ENCODE assay signal across 19 cellular contexts in genomic region chr2:48175254-48175653, GRCh38.
A peak's percentile ranks its signal among the peaks of the same experiment; 100 is the strongest.
DNase-seq lines count a peak whose midpoint lies in the region; ATAC-seq, FAIRE-seq and TF ChIP-seq lines count a peak whose summit lies in the region.
"Had no signal": no experiment of that assay in that cellular context is flagged by ENCODE, and none has a peak within 500 bp of the region (broad histone marks: within the 10 kb centered on the region; RNA-seq: fewer than 3 reads in every experiment).

No MANE protein-coding gene starts in this region.

- peak overlapping the region; percentile 53 for H3K27ac Mint-ChIP-seq in dendritic cell treated with granulocyte-macrophage colony-stimulating factor and Interleukin-4, amounts not matched to agents 40 ng/mL and 50 ng/mL, for 4 days
- no peak overlapping the region for H3K27ac Mint-ChIP-seq in endodermal cell
- H3K27ac Mint-ChIP-seq: activated naive CD4-positive, alpha-beta T cell treated with anti-CD3 and anti-CD28 coated beads, Interleukin-2, amount 50 U/mL, for 72 hours; CD4-positive, CD25-positive, alpha-beta regulatory T cell had no signal

- intact Hi-C loops in dendritic cell treated with granulocyte-macrophage colony-stimulating factor and Interleukin-4, amounts not matched to agents 40 ng/mL and 50 ng/mL, for 4 days (cut with micrococcal nuclease): no loop called here

- no peaks in the 10 kb centered on the region for H3K4me1 ChIP-seq in endodermal cell (ENCODE audit: control insufficient read depth, insufficient read depth, low read length)
- H3K4me1 ChIP-seq: pancreas, upper lobe of left lung had no signal

- no peak overlapping the region for H3K4me3 ChIP-seq in endodermal cell (ENCODE audit: low read length)
- H3K4me3 ChIP-seq: hepatocyte, pancreas, upper lobe of left lung had no signal

- peaks cover 24% of the 10 kb centered on the region for H3K9me3 Mint-ChIP-seq in dendritic cell treated with granulocyte-macrophage colony-stimulating factor and Interleukin-4, amounts not matched to agents 40 ng/mL and 50 ng/mL, for 4 days
- H3K9me3 Mint-ChIP-seq in endodermal cell: no peaks in the 10 kb centered on the region

- no peaks in the 10 kb centered on the region for H3K36me3 Mint-ChIP-seq in dendritic cell treated with granulocyte-macrophage colony-stimulating factor and Interleukin-4, amounts not matched to agents 40 ng/mL and 50 ng/mL, for 4 days (ENCODE audit: low read depth)
- H3K36me3 Mint-ChIP-seq in endodermal cell (ENCODE audit: low read depth): no peaks in the 10 kb centered on the region
- H3K36me3 Mint-ChIP-seq: activated naive CD4-positive, alpha-beta T cell treated with anti-CD3 and anti-CD28 coated beads, Interleukin-2, amount 50 U/mL, for 72 hours; CD4-positive, CD25-positive, alpha-beta regulatory T cell had no signal

- H3K9ac ChIP-seq in endodermal cell (ENCODE audit: extremely low read depth, low read length, poor library complexity, severe bottlenecking): no peak overlapping the region

- H3K4me1 Mint-ChIP-seq in dendritic cell treated with granulocyte-macrophage colony-stimulating factor and Interleukin-4, amounts not matched to agents 40 ng/mL and 50 ng/mL, for 4 days (ENCODE audit: low read depth): peaks cover 40% of the 10 kb centered on the region
- no peaks in the 10 kb centered on the region for H3K4me1 Mint-ChIP-seq in endodermal cell

- ATAC-seq in GM18858 (IDR thresholded peaks at IDR 0.05; ENCODE audit: unreplicated experiment): no peak
- ATAC-seq: activated naive CD4-positive, alpha-beta T cell treated with anti-CD3 and anti-CD28 coated beads, Interleukin-2, amount 50 U/mL, for 72 hours had no signal

- TF ChIP-seq CTCF in endodermal cell (conservative IDR thresholded peaks at IDR 0.05): no peak

- H3K36me3 ChIP-seq in endodermal cell (ENCODE audit: control insufficient read depth, insufficient read depth, low read length): no peaks in the 10 kb centered on the region
- H3K36me3 ChIP-seq: pancreas, upper lobe of left lung had no signal

- 67 to 74% methylated on average over 4 of the region's 4 CpGs for whole genome bisulfite sequencing in endodermal cell (ENCODE audit: insufficient coverage in 1 of 2, insufficient read length in 1 of 2), 2 experiments

- no peaks in the 10 kb centered on the region for H3K27me3 Mint-ChIP-seq in dendritic cell treated with granulocyte-macrophage colony-stimulating factor and Interleukin-4, amounts not matched to agents 40 ng/mL and 50 ng/mL, for 4 days
- no peaks in the 10 kb centered on the region for H3K27me3 Mint-ChIP-seq in endodermal cell (ENCODE audit: insufficient read depth)

- H3K4me3 Mint-ChIP-seq in dendritic cell treated with granulocyte-macrophage colony-stimulating factor and Interleukin-4, amounts not matched to agents 40 ng/mL and 50 ng/mL, for 4 days: no peak overlapping the region
- H3K4me3 Mint-ChIP-seq in endodermal cell: no peak overlapping the region
- H3K4me3 Mint-ChIP-seq: CD4-positive, CD25-positive, alpha-beta regulatory T cell had no signal

- no peaks in the 10 kb centered on the region for H3K9me3 ChIP-seq in endodermal cell (ENCODE audit: control insufficient read depth, low read length)
- H3K9me3 ChIP-seq: pancreas, upper lobe of left lung had no signal

- DNase-seq in AG20443 (ENCODE audit: low spot score): peak; percentile 76
- DNase-seq in HTR-8/SVneo (ENCODE audit: insufficient read length, low spot score): peak; percentile 62
- peak; percentile 38 for DNase-seq in non-pigmented ciliary epithelial cell (ENCODE audit: low read depth)
- no peak for DNase-seq in DMS79 (lab: John Stamatoyannopoulos, UW)
- no peak for DNase-seq in RCC 7860 (ENCODE audit: low spot score)
- DNase-seq in endodermal cell: no peak
- DNase-seq: CD4-positive, CD25-positive, alpha-beta regulatory T cell; cerebellar nuclear complex; NCI-H2107; pancreas; SHP77; stimulated activated naive CD4-positive, alpha-beta T cell treated with Interleukin-2 at 50 U/mL for 16 hours had no signal

- H3K27me3 ChIP-seq in endodermal cell (ENCODE audit: control insufficient read depth, insufficient read depth, low read length, poor library complexity, severe bottlenecking): no peaks in the 10 kb centered on the region
- H3K27me3 ChIP-seq: hepatocyte, pancreas, upper lobe of left lung had no signal

- peak; percentile 49 for FAIRE-seq in HTR-8/SVneo (lab: Jason Lieb, UNC)
- FAIRE-seq in RCC 7860 (lab: Jason Lieb, UNC): no peak
- FAIRE-seq: endothelial cell of umbilical vein, GM12892, pancreas had no signal

- no peak overlapping the region for H3K27ac ChIP-seq in endodermal cell (ENCODE audit: low read depth, low read length)
- H3K27ac ChIP-seq: hepatocyte, pancreas had no signal

Comparison
In these comparisons a context has a peak if more than half of its experiments do, and no peak if none do; other contexts are left out.
1. DNase-seq: peak in AG20443 (single experiment), HTR-8/SVneo (single experiment) and non-pigmented ciliary epithelial cell (single experiment); none in DMS79 (single experiment), RCC 7860 (single experiment) and endodermal cell (single experiment).